13 cellular contexts compared by ENCODE assay signal in the genomic region with DNA sequence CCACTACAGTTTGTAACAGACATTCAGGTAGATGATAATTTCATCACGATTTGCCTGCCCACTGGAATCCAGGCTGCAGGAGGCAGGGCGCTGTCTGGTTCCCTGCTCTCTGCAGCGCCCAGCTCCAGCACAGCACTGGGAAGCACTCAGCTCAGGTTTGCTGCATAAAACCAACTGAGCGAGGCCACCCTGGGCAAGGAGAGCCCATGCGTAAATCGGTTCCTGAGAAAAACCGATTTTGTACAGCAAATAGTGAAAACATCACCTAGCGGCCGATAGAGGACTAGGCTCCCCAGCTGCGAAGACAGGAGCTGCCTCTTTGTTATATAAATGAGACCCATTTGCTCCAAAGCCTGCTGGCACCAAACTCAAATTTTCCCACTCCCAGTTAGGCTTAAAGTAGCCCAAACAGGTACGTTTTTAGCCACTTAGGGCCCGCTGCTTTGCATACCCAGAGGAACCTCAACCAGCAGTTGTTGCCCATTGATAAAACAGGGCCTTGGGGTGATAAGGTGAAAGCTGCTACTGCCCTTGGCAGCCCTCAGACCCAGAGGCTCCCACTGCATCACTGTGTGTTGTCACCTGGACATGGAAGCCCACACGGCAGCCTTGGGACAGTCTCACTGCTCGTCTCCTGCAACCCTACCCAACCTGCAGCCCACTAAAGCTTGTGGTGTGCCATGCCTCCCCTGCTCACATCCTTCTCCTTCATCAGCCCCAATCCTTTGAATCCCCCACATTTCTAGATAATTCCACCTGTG. TPM values are rescaled to one million over a fixed set of nuclear protein-coding genes. Genes with fewer than 3 reads are reported as not detected.
DNase-seq lines count a peak whose midpoint lies in the region; FAIRE-seq and TF ChIP-seq lines count a peak whose summit lies in the region.
"Had no signal": no experiment of that assay in that cellular context is flagged by ENCODE, and none has a peak within 500 bp of the region (broad histone marks: within the 10 kb centered on the region; RNA-seq: fewer than 3 reads in every experiment).

No MANE protein-coding gene starts in this region.

- DNase-seq in cardiac muscle cell (ENCODE audit: low read depth in 1 of 2, low spot score in 1 of 2) = peak; percentile 23 to 33
- DNase-seq in right atrium auricular region (ENCODE audit: low spot score) = no peak
- DNase-seq in iPS-NIHi7 (ENCODE audit: extremely low spot score) = peak; percentile 62
- DNase-seq in urothelium cell line (ENCODE audit: low spot score) = peak; percentile 31
- DNase-seq in NOMO-1 treated with dmso at 0.1 percent for 144 hours (lab: John Stamatoyannopoulos, UW; ENCODE audit: unreplicated experiment) = no peak
- DNase-seq in NCI-H510A (lab: John Stamatoyannopoulos, UW) = no peak
- DNase-seq in occipital lobe (lab: John Stamatoyannopoulos, UW) = no peak
- DNase-seq: activated naive CD4-positive, alpha-beta T cell treated with anti-CD3 and anti-CD28 coated beads for 36 hours; substantia nigra had no signal

- H3K4me1 ChIP-seq in cardiac muscle cell (ENCODE audit: low read depth) (no peaks in the 10 kb centered on the region), right atrium auricular region (no peaks in the 10 kb centered on the region)
- H3K4me1 ChIP-seq: Peyer's patch had no signal

- no peak for FAIRE-seq in urothelium cell line (lab: Jason Lieb, UNC)

- no peak overlapping the region for H3K4me3 ChIP-seq in cardiac muscle cell
- no peak overlapping the region for H3K4me3 ChIP-seq in right atrium auricular region
- no peak overlapping the region for H3K4me3 ChIP-seq in WI38 (ENCODE audit: low read depth, low read length)
- H3K4me3 ChIP-seq: heart left ventricle, Peyer's patch had no signal

- no peaks in the 10 kb centered on the region for H3K27me3 ChIP-seq in cardiac muscle cell
- no peaks in the 10 kb centered on the region for H3K27me3 ChIP-seq in right atrium auricular region
- H3K27me3 ChIP-seq: heart left ventricle, Peyer's patch had no signal

- H3K9me3 ChIP-seq in cardiac muscle cell (ENCODE audit: low read depth) (no peaks in the 10 kb centered on the region), right atrium auricular region (no peaks in the 10 kb centered on the region)
- H3K9me3 ChIP-seq: heart left ventricle, Peyer's patch had no signal

- TF ChIP-seq CTCF in cardiac muscle cell (IDR thresholded peaks at IDR 0.05; ENCODE audit: low read depth, low read length) (peak; percentile 56), right atrium auricular region (IDR thresholded peaks at IDR 0.05) (no peak), WI38 (IDR thresholded peaks at IDR 0.05; ENCODE audit: low read depth, low read length) (peak; percentile 54)

- H3K36me3 ChIP-seq in cardiac muscle cell = no peaks in the 10 kb centered on the region
- H3K36me3 ChIP-seq in right atrium auricular region = no peaks in the 10 kb centered on the region
- H3K36me3 ChIP-seq: Peyer's patch had no signal

- no peak overlapping the region for H3K27ac ChIP-seq in cardiac muscle cell
- H3K27ac ChIP-seq in right atrium auricular region = no peak overlapping the region
- H3K27ac ChIP-seq: heart left ventricle, Peyer's patch had no signal

RNA-seq across cellular contexts. Expression of gene ALDH1L1, which starts 47.5 kb away (rescaled TPM):
- 1.3 and 2.6 TPM in 2 replicates for total RNA-seq in cardiac muscle cell
- polyA plus RNA-seq in cardiac muscle cell = 0.98 and 4.0 TPM in 2 replicates
- total RNA-seq in right atrium auricular region = 10 to 100 TPM; 13.7 to 24.0 TPM
- total RNA-seq in occipital lobe = 2.7 TPM
- total RNA-seq: activated naive CD4-positive, alpha-beta T cell treated with anti-CD3 and anti-CD28 coated beads for 36 hours; CD8-positive, alpha-beta T cell had no signal

RNA-seq across cellular contexts. Expression of gene SLC41A3, which starts 49.0 kb away (rescaled TPM):
- total RNA-seq in cardiac muscle cell (55.1 and 68.0 TPM in 2 replicates), right atrium auricular region (10 to 100 TPM; 34.1 to 39.6 TPM), occipital lobe (74.1 TPM)
- polyA plus RNA-seq in cardiac muscle cell = 33.4 and 33.9 TPM in 2 replicates

Comparison
In these comparisons a context has a peak if more than half of its experiments do, and no peak if none do; other contexts are left out.
1. DNase-seq: peak in cardiac muscle cell (2 of 2), iPS-NIHi7 (single experiment) and urothelium cell line (single experiment); none in right atrium auricular region (single experiment), NOMO-1 treated with dmso at 0.1 percent for 144 hours (single experiment), NCI-H510A (single experiment) and occipital lobe (single experiment).
2. CTCF ChIP-seq: peak in cardiac muscle cell (single experiment) and WI38 (single experiment); none in right atrium auricular region (0 of 2).